ENCODE assay signal across 8 cellular contexts in genomic region chr17:48816774-48817590, GRCh38. TPM values are rescaled to one million over a fixed set of nuclear protein-coding genes. Genes with fewer than 3 reads are reported as not detected.
A peak's percentile ranks its signal among the peaks of the same experiment; 100 is the strongest.
DNase-seq lines count a peak whose midpoint lies in the region; ATAC-seq and TF ChIP-seq lines count a peak whose summit lies in the region.

Gene TTLL6 (minus strand): TSS chr17:48817229. CDS start chr17:48817072, 157 bp downstream.

- peaks cover 14% of the 10 kb centered on the region for H3K4me1 ChIP-seq in lower lobe of right lung

- H3K27ac ChIP-seq in lower lobe of right lung: peak within 1 kb of the TSS; percentile 36

- TF ChIP-seq CTCF in GM12875 (IDR thresholded peaks at IDR 0.05; ENCODE audit: borderline replicate concordance, insufficient read depth, low read depth, low read length) (no peak), lower lobe of right lung (IDR thresholded peaks at IDR 0.05) (no peak)

- H3K9me3 Mint-ChIP-seq in activated CD4-positive, alpha-beta memory T cell treated with anti-CD3 and anti-CD28 coated beads, Interleukin-2, amount 10 ng/mL, durations not matched to agents 7 days and 5 days: no peaks in the 10 kb centered on the region

- H3K36me3 Mint-ChIP-seq in activated CD4-positive, alpha-beta memory T cell treated with anti-CD3 and anti-CD28 coated beads, Interleukin-2, amount 10 ng/mL, durations not matched to agents 7 days and 5 days (ENCODE audit: low read depth): no peaks in the 10 kb centered on the region

- H3K27ac Mint-ChIP-seq in activated CD4-positive, alpha-beta memory T cell treated with anti-CD3 and anti-CD28 coated beads, Interleukin-2, amount 10 ng/mL, durations not matched to agents 7 days and 5 days: no peak within 1 kb of the TSS

- H3K4me1 Mint-ChIP-seq in activated CD4-positive, alpha-beta memory T cell treated with anti-CD3 and anti-CD28 coated beads, Interleukin-2, amount 10 ng/mL, durations not matched to agents 7 days and 5 days: peaks cover 18% of the 10 kb centered on the region

- H3K27me3 Mint-ChIP-seq in activated CD4-positive, alpha-beta memory T cell treated with anti-CD3 and anti-CD28 coated beads, Interleukin-2, amount 10 ng/mL, durations not matched to agents 7 days and 5 days: peaks cover 59% of the 10 kb centered on the region

- peak; percentile 81 for ATAC-seq in HG03342 (IDR thresholded peaks at IDR 0.05; ENCODE audit: unreplicated experiment)
- peak; percentile 98 for ATAC-seq in lower lobe of right lung
- no peak for ATAC-seq in HG02885 (IDR thresholded peaks at IDR 0.05; ENCODE audit: poor library complexity, unreplicated experiment)

- peak within 1 kb of the TSS; percentile 67 for H3K4me3 Mint-ChIP-seq in activated CD4-positive, alpha-beta memory T cell treated with anti-CD3 and anti-CD28 coated beads, Interleukin-2, amount 10 ng/mL, durations not matched to agents 7 days and 5 days

- H3K36me3 ChIP-seq in lower lobe of right lung: no peaks in the 10 kb centered on the region

- peaks cover 13% of the 10 kb centered on the region for H3K27me3 ChIP-seq in lower lobe of right lung (ENCODE audit: low read depth)

- POLR2A ChIA-PET in activated CD4-positive, alpha-beta memory T cell treated with anti-CD3 and anti-CD28 coated beads, Interleukin-2, amount 10 ng/mL, durations not matched to agents 7 days and 5 days (lab: Charles Lee): interaction anchor here (0.8 to 1.8 kb wide), 4 partner anchors 20 to 90 kb away, joined by 3 to 5 read pairs (median 4); no protein-coding TSS in a partner anchor

- no peaks in the 10 kb centered on the region for H3K9me3 ChIP-seq in lower lobe of right lung

- intact Hi-C loops in lower lobe of right lung (cut with DNase I): loop anchor here (5.0 kb wide), 1 partner anchor 60 kb away; no protein-coding TSS in a partner anchor

- DNase-seq in NCI-H526 (lab: John Stamatoyannopoulos, UW) (peak; percentile 81 to 98), lower lobe of right lung (peak; percentile 91)
- DNase-seq in activated CD4-positive, alpha-beta memory T cell treated with anti-CD3 and anti-CD28 coated beads, Interleukin-2, amount 10 ng/mL, durations not matched to agents 7 days and 5 days: peak; percentile 81
- peak; percentile 76 for DNase-seq in effector CD4-positive, alpha-beta T cell
- peak; percentile 36 to 50 (median 50) for DNase-seq in stimulated activated CD4-positive, alpha-beta T cell treated with anti-CD3 and anti-CD28 coated beads, TNF-alpha, amount 100 ng/mL, for 1 hour (ENCODE audit: low read depth in 3 of 3, low spot score in 1 of 3)

- CTCF ChIA-PET in activated CD4-positive, alpha-beta memory T cell treated with anti-CD3 and anti-CD28 coated beads, Interleukin-2, amount 10 ng/mL, durations not matched to agents 7 days and 5 days (lab: Charles Lee): interaction anchor here (0.7 to 16.6 kb wide), 8 partner anchors 12 to 138 kb away, joined by 3 to 570 read pairs (median 5); partner anchors contain the start of gene ATP5MC1

- H3K4me3 ChIP-seq in GM12875 (ENCODE audit: low read depth, low read length) (peak within 1 kb of the TSS; percentile 38), lower lobe of right lung (peak within 1 kb of the TSS; percentile 53)

RNA-seq across cellular contexts. Expression of gene TTLL6, which starts in this region (rescaled TPM):
- not detected for total RNA-seq in activated CD4-positive, alpha-beta memory T cell treated with anti-CD3 and anti-CD28 coated beads, Interleukin-2, amount 10 ng/mL, durations not matched to agents 7 days and 5 days
- total RNA-seq in lower lobe of right lung: 2.7 TPM

Comparison
In these comparisons a context has a peak if more than half of its experiments do, and no peak if none do; other contexts are left out.
1. Peak in DNase-seq in activated CD4-positive, alpha-beta memory T cell treated with anti-CD3 and anti-CD28 coated beads, Interleukin-2, amount 10 ng/mL, durations not matched to agents 7 days and 5 days; RNA of the gene not detected or under 1 TPM.